Comparison of ENCODE assay signal across 1 cellular context in genomic region chr20:61830241-61830930, GRCh38.
TF ChIP-seq lines count a peak whose summit lies in the region.

No MANE protein-coding gene starts in this region.

TF ChIP-seq in H1, 55 proteins besides CTCF, POLR2A, EP300 and RAD21 (continued from another document):
- TF ChIP-seq USF2 (IDR thresholded peaks at IDR 0.05; ENCODE audit: low read length) (no peak), FOSL1 (IDR thresholded peaks at IDR 0.05; ENCODE audit: insufficient read depth, low read depth, low read length) (no peak), HDAC6 (IDR thresholded peaks at IDR 0.05; ENCODE audit: low read depth, low read length) (no peak), CHD7 (IDR thresholded peaks at IDR 0.05; ENCODE audit: insufficient replicate concordance, low read length) (no peak)
TF ChIP-seq in H1: peak in this region for 0.
